In genomic region chrX:72181178-72182125, GRCh38 we compare ENCODE assay signal across 1 cellular context.
TF ChIP-seq lines count a peak whose summit lies in the region.

TSS of gene PIN4 (plus strand) at chrX:72181757. CDS start at chrX:72181786, 29 bp downstream.

TF ChIP-seq in HepG2, 621 proteins besides CTCF, POLR2A, EP300 and RAD21 (continued from another document):
- TF ChIP-seq AKNA (CRISPR knock-in tag; IDR thresholded peaks at IDR 0.05; ENCODE audit: borderline replicate concordance) (no peak), RBM39 (IDR thresholded peaks at IDR 0.05; ENCODE audit: low read depth, low read length, poor library complexity, severe bottlenecking) (no peak), ZNF850 (CRISPR knock-in tag; conservative IDR thresholded peaks at IDR 0.05) (no peak), PRPF4 (IDR thresholded peaks at IDR 0.05; ENCODE audit: low read depth, low read length, poor library complexity, severe bottlenecking) (no peak), ZFP91 (CRISPR knock-in tag; IDR thresholded peaks at IDR 0.05; ENCODE audit: borderline replicate concordance) (peak; percentile 47; the same call in 1 of the 2 replicates), FOXK1 (CRISPR knock-in tag; IDR thresholded peaks at IDR 0.05; ENCODE audit: borderline replicate concordance, low read depth) (peak; percentile 49; the same call in 1 of the 2 replicates), TARDBP (CRISPR knock-in tag; IDR thresholded peaks at IDR 0.05) (peak; percentile 58), ZBTB2 (CRISPR knock-in tag; IDR thresholded peaks at IDR 0.05; ENCODE audit: low read depth) (no peak), ZNF318 (CRISPR knock-in tag; IDR thresholded peaks at IDR 0.05) (no peak)
